In genomic region chr6:52098649-52099184, GRCh38 we compare ENCODE assay signal across 19 cellular contexts. TPM values are rescaled to one million over a fixed set of nuclear protein-coding genes. Genes with fewer than 3 reads are reported as not detected.
DNase-seq lines count a peak whose midpoint lies in the region; ATAC-seq, FAIRE-seq and TF ChIP-seq lines count a peak whose summit lies in the region.
"Had no signal": no experiment of that assay in that cellular context is flagged by ENCODE, and none has a peak within 500 bp of the region (broad histone marks: within the 10 kb centered on the region; RNA-seq: fewer than 3 reads in every experiment).

No MANE protein-coding gene starts in this region.

- H3K36me3 Mint-ChIP-seq in stimulated activated effector memory CD8-positive, alpha-beta T cell treated with anti-CD3 and anti-CD28 coated beads, Interleukin-12 subunit alpha, Interleukin-12 subunit beta, amount 100 ng/mL, for 72 hours: no peaks in the 10 kb centered on the region
- H3K36me3 Mint-ChIP-seq: activated naive CD4-positive, alpha-beta T cell treated with anti-CD3 and anti-CD28 coated beads, Interleukin-2, amount 50 U/mL, for 24 hours; mesothelial cell of epicardium had no signal

- TF ChIP-seq CTCF in A549 (IDR thresholded peaks at IDR 0.05) (no peak), DND-41 (IDR thresholded peaks at IDR 0.05; ENCODE audit: borderline replicate concordance, extremely low read depth, low read length, poor library complexity, severe bottlenecking) (peak; percentile 46), OCI-LY1 (IDR thresholded peaks at IDR 0.05; ENCODE audit: low read length) (peak; percentile 20; the same call in 1 of the 2 replicates), foreskin keratinocyte (conservative IDR thresholded peaks at IDR 0.05) (peak; percentile 35), suprapubic skin (IDR thresholded peaks at IDR 0.05) (no peak)

- peak; percentile 2 to 13; a peak in 1 of 5 replicates for TF ChIP-seq RAD21 in A549 (conservative IDR thresholded peaks at IDR 0.05 in 1 of 2, IDR thresholded peaks at IDR 0.05 in 1 of 2)

- no peak overlapping the region for H3K27ac Mint-ChIP-seq in stimulated activated effector memory CD8-positive, alpha-beta T cell treated with anti-CD3 and anti-CD28 coated beads, Interleukin-12 subunit alpha, Interleukin-12 subunit beta, amount 100 ng/mL, for 72 hours
- H3K27ac Mint-ChIP-seq: activated naive CD4-positive, alpha-beta T cell treated with anti-CD3 and anti-CD28 coated beads, Interleukin-2, amount 50 U/mL, for 24 hours; activated T-cell treated with anti-CD3 and anti-CD28 coated beads, Interleukin-2, amount 50 U/mL, for 24 hours; mesothelial cell of epicardium had no signal

- H3K4me1 ChIP-seq in A549 (no peaks in the 10 kb centered on the region), DND-41 (ENCODE audit: insufficient read depth, low read length) (0 out of 2 replicates have a peak, but pooled peaks cover 4% of the 10 kb centered on the region), OCI-LY1 (ENCODE audit: insufficient read depth, low read length, severe bottlenecking) (no peaks in the 10 kb centered on the region), foreskin keratinocyte (no peaks in the 10 kb centered on the region), suprapubic skin (no peaks in the 10 kb centered on the region)

- TF ChIP-seq EP300 in A549 (IDR thresholded peaks at IDR 0.05) (no peak), suprapubic skin (IDR thresholded peaks at IDR 0.05) (no peak)

- H2AFZ ChIP-seq in DND-41 (ENCODE audit: low read depth, low read length) (no peak overlapping the region), OCI-LY1 (ENCODE audit: low read length) (no peak overlapping the region)
- H2AFZ ChIP-seq: hepatocyte had no signal

- H3K4me3 ChIP-seq in A549: no peak overlapping the region
- H3K4me3 ChIP-seq in DND-41 (ENCODE audit: low read depth in 1 of 2, low read length in 2 of 2): no peak overlapping the region
- no peak overlapping the region for H3K4me3 ChIP-seq in OCI-LY1 (ENCODE audit: low read depth, low read length, poor library complexity, severe bottlenecking)
- no peak overlapping the region for H3K4me3 ChIP-seq in suprapubic skin
- H3K4me3 ChIP-seq: hepatocyte had no signal

- H3K27me3 ChIP-seq in DND-41 (ENCODE audit: insufficient read depth, low read length, poor library complexity) (no peaks in the 10 kb centered on the region), OCI-LY1 (ENCODE audit: insufficient read depth, low read length) (no peaks in the 10 kb centered on the region), foreskin keratinocyte (peaks cover 6% of the 10 kb centered on the region), suprapubic skin (peaks cover 13% of the 10 kb centered on the region)
- H3K27me3 ChIP-seq: hepatocyte, neutrophil had no signal

- H3F3A ChIP-seq in OCI-LY1 (ENCODE audit: insufficient read depth, low read length): no peaks in the 10 kb centered on the region

- WGBS in A549 (ENCODE audit: missing lambda C conversion rate): 8% methylated on average over 1 of the region's 1 CpG
- 46% methylated on average over 1 of the region's 1 CpG for WGBS in suprapubic skin

- no peak overlapping the region for H3K9ac ChIP-seq in DND-41 (ENCODE audit: low read depth, low read length)
- H3K9ac ChIP-seq in OCI-LY1 (ENCODE audit: low read length): no peak overlapping the region

- CTCF ChIA-PET in A549 (lab: Yijun Ruan, JAX): interaction anchor here (1.5 kb wide), 1 partner anchor 165 kb away, joined by 5 read pairs; no protein-coding TSS in a partner anchor

- H3K9me3 Mint-ChIP-seq in stimulated activated effector memory CD8-positive, alpha-beta T cell treated with anti-CD3 and anti-CD28 coated beads, Interleukin-12 subunit alpha, Interleukin-12 subunit beta, amount 100 ng/mL, for 72 hours: peaks cover 3% of the 10 kb centered on the region
- H3K9me3 Mint-ChIP-seq: activated naive CD4-positive, alpha-beta T cell treated with anti-CD3 and anti-CD28 coated beads, Interleukin-2, amount 50 U/mL, for 24 hours had no signal

- no peaks in the 10 kb centered on the region for H3K9me2 ChIP-seq in OCI-LY1 (ENCODE audit: low read depth, low read length)

- no peak for FAIRE-seq in A549 (lab: Jason Lieb, UNC)

- no peak overlapping the region for H3K27ac ChIP-seq in A549
- no peak overlapping the region for H3K27ac ChIP-seq in DND-41 (ENCODE audit: low read length)
- no peak overlapping the region for H3K27ac ChIP-seq in OCI-LY1 (ENCODE audit: low read depth, low read length, poor library complexity, severe bottlenecking)
- no peak overlapping the region for H3K27ac ChIP-seq in foreskin keratinocyte
- H3K27ac ChIP-seq in suprapubic skin: no peak overlapping the region
- H3K27ac ChIP-seq: hepatocyte, neutrophil had no signal

- no peaks in the 10 kb centered on the region for H3K9me3 ChIP-seq in A549
- H3K9me3 ChIP-seq in DND-41 (ENCODE audit: insufficient read depth, low read length, severe bottlenecking): peaks cover 7% of the 10 kb centered on the region
- no peaks in the 10 kb centered on the region for H3K9me3 ChIP-seq in OCI-LY1 (ENCODE audit: low read length)
- no peaks in the 10 kb centered on the region for H3K9me3 ChIP-seq in suprapubic skin
- H3K9me3 ChIP-seq: neutrophil had no signal

- DNase-seq in A549 (ENCODE audit: low read depth in 1 of 2, low spot score in 1 of 2): no peak
- no peak for DNase-seq in DND-41
- no peak for DNase-seq in foreskin keratinocyte
- DNase-seq in stimulated activated effector memory CD8-positive, alpha-beta T cell treated with anti-CD3 and anti-CD28 coated beads, Interleukin-12 subunit alpha, Interleukin-12 subunit beta, amount 100 ng/mL, for 72 hours (ENCODE audit: low spot score in 2 of 2): no peak
- DNase-seq in superior temporal gyrus (ENCODE audit: extremely low spot score): no peak
- no peak for DNase-seq in suprapubic skin (ENCODE audit: low spot score in 2 of 2)
- DNase-seq: activated CD4-positive, alpha-beta T cell treated with anti-CD3 and anti-CD28 coated beads for 4 hours; activated T-cell treated with anti-CD3 and anti-CD28 coated beads, Interleukin-2, amount 50 U/mL, for 24 hours; NCI-H1417 treated with DMSO at 0.1 percent for 48 hours; right cardiac atrium; SIG-M5; T1000 had no signal

- ATAC-seq in A549 (no peak), DND-41 (ENCODE audit: insufficient read depth, low read depth) (peak; percentile 72), foreskin keratinocyte (no peak), GM21737 (IDR thresholded peaks at IDR 0.05; ENCODE audit: unreplicated experiment) (no peak)
- ATAC-seq in stimulated activated effector memory CD8-positive, alpha-beta T cell treated with anti-CD3 and anti-CD28 coated beads, Interleukin-12 subunit alpha, Interleukin-12 subunit beta, amount 100 ng/mL, for 72 hours: no peak
- ATAC-seq: right cardiac atrium had no signal

- H4K20me1 ChIP-seq in DND-41 (ENCODE audit: insufficient read depth, low read length) (no peaks in the 10 kb centered on the region), OCI-LY1 (ENCODE audit: insufficient read depth, low read length) (no peaks in the 10 kb centered on the region)

- H3K79me2 ChIP-seq in DND-41 (ENCODE audit: insufficient read depth, low read length): no peaks in the 10 kb centered on the region
- no peaks in the 10 kb centered on the region for H3K79me2 ChIP-seq in OCI-LY1 (ENCODE audit: insufficient read depth, low read length)
- H3K79me2 ChIP-seq: hepatocyte had no signal

- H3K4me3 Mint-ChIP-seq in stimulated activated effector memory CD8-positive, alpha-beta T cell treated with anti-CD3 and anti-CD28 coated beads, Interleukin-12 subunit alpha, Interleukin-12 subunit beta, amount 100 ng/mL, for 72 hours: no peak overlapping the region
- H3K4me3 Mint-ChIP-seq: activated naive CD4-positive, alpha-beta T cell treated with anti-CD3 and anti-CD28 coated beads, Interleukin-2, amount 50 U/mL, for 24 hours; activated T-cell treated with anti-CD3 and anti-CD28 coated beads, Interleukin-2, amount 50 U/mL, for 24 hours; mesothelial cell of epicardium had no signal

- H3K4me2 ChIP-seq in A549 (no peak overlapping the region), DND-41 (ENCODE audit: insufficient read depth, low read length) (no peak overlapping the region), OCI-LY1 (ENCODE audit: low read length) (no peak overlapping the region)
- H3K4me2 ChIP-seq: hepatocyte had no signal

- H3K36me3 ChIP-seq in DND-41 (ENCODE audit: insufficient read depth, low read length) (no peaks in the 10 kb centered on the region), OCI-LY1 (ENCODE audit: insufficient read depth, low read length) (no peaks in the 10 kb centered on the region), suprapubic skin (no peaks in the 10 kb centered on the region)
- H3K36me3 ChIP-seq: neutrophil had no signal

- TF ChIP-seq POLR2A in A549 (IDR thresholded peaks at IDR 0.05; ENCODE audit: low read length) (no peak), suprapubic skin (IDR thresholded peaks at IDR 0.05) (no peak)

- POLR2A ChIA-PET in A549 (lab: Yijun Ruan, JAX): no interaction called here

- H3K4me1 Mint-ChIP-seq in stimulated activated effector memory CD8-positive, alpha-beta T cell treated with anti-CD3 and anti-CD28 coated beads, Interleukin-12 subunit alpha, Interleukin-12 subunit beta, amount 100 ng/mL, for 72 hours: no peaks in the 10 kb centered on the region
- H3K4me1 Mint-ChIP-seq: activated naive CD4-positive, alpha-beta T cell treated with anti-CD3 and anti-CD28 coated beads, Interleukin-2, amount 50 U/mL, for 24 hours; mesothelial cell of epicardium had no signal

TF ChIP-seq in A549, 52 proteins besides CTCF, POLR2A, EP300 and RAD21:
- TF ChIP-seq NPAS2 (CRISPR knock-in tag; IDR thresholded peaks at IDR 0.05; ENCODE audit: borderline replicate concordance) (no peak), KDM5A (IDR thresholded peaks at IDR 0.05) (no peak)

RNA-seq across cellular contexts. Expression of gene PKHD1, which starts 11.3 kb away (rescaled TPM):
- not detected in 2 replicates for polyA plus RNA-seq in A549 (2011; rRNA removed)
- not detected in 2 replicates for polyA plus RNA-seq in A549 (2012; cell fraction: cytosol; rRNA removed)
- polyA plus RNA-seq in A549 (2012; cell fraction: nucleus; rRNA removed): not detected in 2 replicates
- polyA plus RNA-seq in A549 (2017; fragmentation: RNase III; extraction: RNeasy Plus Mini Kit Qiagen cat#74134 plus additional on column Dnase treatment): not detected in 3 replicates
- under 0.01 TPM in 1 of 2 replicates, not detected in the other for polyA minus RNA-seq in A549 (2011; rRNA and poly(A)+ RNA removed)
- not detected in 2 replicates for total RNA-seq in foreskin keratinocyte
- polyA plus RNA-seq in foreskin keratinocyte: not detected in 2 replicates
- under 1 TPM; 0.11 to 0.68 (median 0.42) TPM for total RNA-seq in suprapubic skin
- polyA plus RNA-seq: BJ had no signal

Comparison
In these comparisons a context has a peak if more than half of its experiments do, and no peak if none do; other contexts are left out.
1. CTCF ChIP-seq: peak in DND-41 (single experiment), OCI-LY1 (single experiment) and foreskin keratinocyte (single experiment); none in A549 (single experiment) and suprapubic skin (0 of 2).